17 cellular contexts compared by ENCODE assay signal in the genomic region with DNA sequence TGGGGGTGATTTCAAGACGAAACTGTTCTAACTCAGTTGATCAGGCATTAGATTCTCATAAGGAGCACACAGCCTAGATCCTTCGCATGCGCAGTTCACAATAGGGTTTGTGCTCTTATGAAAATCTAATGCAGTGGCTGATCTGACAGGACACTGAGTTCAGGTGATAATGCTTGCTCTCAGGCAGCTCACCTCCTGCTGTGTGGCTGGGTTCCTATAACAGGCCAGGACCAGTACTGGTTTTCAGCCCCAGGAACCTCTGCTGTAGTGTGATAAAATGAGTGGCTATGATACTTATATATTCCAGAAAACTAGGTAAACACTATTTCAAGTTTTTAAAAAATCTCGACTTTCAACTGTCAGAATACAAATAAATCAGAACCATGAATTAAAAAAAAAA.
DNase-seq lines count a peak whose midpoint lies in the region; ATAC-seq, FAIRE-seq and TF ChIP-seq lines count a peak whose summit lies in the region.
"Had no signal": no experiment of that assay in that cellular context is flagged by ENCODE, and none has a peak within 500 bp of the region (broad histone marks: within the 10 kb centered on the region; RNA-seq: fewer than 3 reads in every experiment).

No MANE protein-coding gene starts in this region.

- peak; percentile 49 to 55; a peak in 4 of 6 replicates for ATAC-seq in A549
- no peak for ATAC-seq in upper lobe of right lung

- CTCF ChIA-PET in A549 (lab: Yijun Ruan, JAX), result interaction anchor here (0.6 to 1.2 kb wide), 2 partner anchors 272 to 1953 kb away, joined by 3 to 4 read pairs; a partner anchor contains a TSS

- H3K27ac Mint-ChIP-seq in endothelial cell (ENCODE audit: unreplicated experiment), result peak overlapping the region; percentile 80
- H3K27ac Mint-ChIP-seq in neural crest cell (ENCODE audit: unreplicated experiment), result peak overlapping the region; percentile 29
- H3K27ac Mint-ChIP-seq: CD14-positive monocyte had no signal

- no peak for TF ChIP-seq EP300 in A549 (IDR thresholded peaks at IDR 0.05)
- no peak for TF ChIP-seq EP300 in sigmoid colon (IDR thresholded peaks at IDR 0.05)

- H3K4me2 ChIP-seq in A549, result peak overlapping the region; percentile 72

- TF ChIP-seq RAD21 in A549 (conservative IDR thresholded peaks at IDR 0.05 in 1 of 2, IDR thresholded peaks at IDR 0.05 in 1 of 2), result no peak

- H3K9me3 ChIP-seq in A549 (no peaks in the 10 kb centered on the region), upper lobe of right lung (no peaks in the 10 kb centered on the region), sigmoid colon (no peaks in the 10 kb centered on the region)
- H3K9me3 ChIP-seq: MG63 had no signal

- WGBS in A549 (ENCODE audit: missing lambda C conversion rate), result 75% methylated on average over 4 of the region's 4 CpGs
- WGBS in sigmoid colon, 2 donors, result 85 to 87% methylated on average over 4 of the region's 4 CpGs

- peak overlapping the region; percentile 84 to 93 for H3K27ac ChIP-seq in A549
- H3K27ac ChIP-seq in upper lobe of right lung, result no peak overlapping the region
- no peak overlapping the region for H3K27ac ChIP-seq in sigmoid colon
- H3K27ac ChIP-seq: SJSA1 had no signal

- H3K27me3 ChIP-seq in upper lobe of right lung, result no peaks in the 10 kb centered on the region
- no peaks in the 10 kb centered on the region for H3K27me3 ChIP-seq in sigmoid colon
- H3K27me3 ChIP-seq: MG63, SJSA1 had no signal

- intact Hi-C loops in upper lobe of right lung (cut with DNase I), result no loop called here
- intact Hi-C loops in sigmoid colon (cut with DNase I), result no loop called here

- H3K27me3 Mint-ChIP-seq in endothelial cell (ENCODE audit: unreplicated experiment) (peaks cover 1% of the 10 kb centered on the region), neural crest cell (ENCODE audit: low read depth) (no peaks in the 10 kb centered on the region)

- TF ChIP-seq CTCF in A549 (IDR thresholded peaks at IDR 0.05) (no peak), endothelial cell (IDR thresholded peaks at IDR 0.05; ENCODE audit: unreplicated experiment) (no peak), neural crest cell (conservative IDR thresholded peaks at IDR 0.05) (no peak), upper lobe of right lung (IDR thresholded peaks at IDR 0.05) (no peak), sigmoid colon (IDR thresholded peaks at IDR 0.05) (no peak)

- no peak for TF ChIP-seq POLR2A in A549 (IDR thresholded peaks at IDR 0.05; ENCODE audit: low read length)
- TF ChIP-seq POLR2A in sigmoid colon (IDR thresholded peaks at IDR 0.05), result no peak

- H3K36me3 ChIP-seq in upper lobe of right lung (no peaks in the 10 kb centered on the region), sigmoid colon (no peaks in the 10 kb centered on the region)
- H3K36me3 ChIP-seq: MG63, SJSA1 had no signal

- H3K4me1 ChIP-seq in A549 (peaks cover 51% of the 10 kb centered on the region), upper lobe of right lung (no peaks in the 10 kb centered on the region), sigmoid colon (peaks cover 0 to 12% (median 2%) of the 10 kb centered on the region in 4 donors)
- H3K4me1 ChIP-seq: SJSA1 had no signal

- H3K4me3 Mint-ChIP-seq in endothelial cell (ENCODE audit: unreplicated experiment), result no peak overlapping the region
- H3K4me3 Mint-ChIP-seq in neural crest cell, result no peak overlapping the region
- H3K4me3 Mint-ChIP-seq: CD14-positive monocyte had no signal

- DNase-seq in A549 (ENCODE audit: low read depth in 1 of 2, low spot score in 1 of 2) (peak in 1 of 2 experiments; percentile 10), NCI-H69 (lab: John Stamatoyannopoulos, UW) (peak; percentile 11), endothelial cell (ENCODE audit: low spot score) (no peak), neural crest cell (ENCODE audit: low read depth, low spot score) (no peak), upper lobe of right lung (no peak), sigmoid colon (no peak)
- DNase-seq in activated CD8-positive, alpha-beta memory T cell treated with anti-CD3 and anti-CD28 coated beads, Interleukin-2, amount 50 U/mL, for 4 hours, result no peak
- DNase-seq: COR-L47, DMS153, MG63, NCI-H1092, NCI-H2081 treated with DMSO at 0.1 percent for 48 hours, NCI-H2227 treated with DMSO at 0.1 percent for 48 hours, NCI-H526 treated with DMSO at 0.1 percent for 48 hours had no signal

- FAIRE-seq in A549 (lab: Jason Lieb, UNC), result no peak
- FAIRE-seq: H54 had no signal

- H3K4me3 ChIP-seq in A549 (no peak overlapping the region), upper lobe of right lung (no peak overlapping the region), sigmoid colon (no peak overlapping the region)
- H3K4me3 ChIP-seq: MG63, SJSA1 had no signal

- H3K36me3 Mint-ChIP-seq in endothelial cell (ENCODE audit: low read depth, unreplicated experiment), result no peaks in the 10 kb centered on the region
- H3K36me3 Mint-ChIP-seq in neural crest cell (ENCODE audit: low read depth), result no peaks in the 10 kb centered on the region
- H3K36me3 Mint-ChIP-seq: CD14-positive monocyte had no signal

- POLR2A ChIA-PET in A549 (lab: Yijun Ruan, JAX), result interaction anchor here (1.6 kb wide), 1 partner anchor 272 kb away, joined by 17 read pairs; a partner anchor contains a TSS

- H3K9me3 Mint-ChIP-seq in endothelial cell (ENCODE audit: unreplicated experiment), result no peaks in the 10 kb centered on the region
- H3K9me3 Mint-ChIP-seq in neural crest cell, result no peaks in the 10 kb centered on the region

- no peaks in the 10 kb centered on the region for H3K4me1 Mint-ChIP-seq in endothelial cell (ENCODE audit: unreplicated experiment)
- peaks cover 7% of the 10 kb centered on the region for H3K4me1 Mint-ChIP-seq in neural crest cell

TF ChIP-seq in A549, 52 proteins besides CTCF, POLR2A, EP300 and RAD21:
- TF ChIP-seq, protein P1, sequence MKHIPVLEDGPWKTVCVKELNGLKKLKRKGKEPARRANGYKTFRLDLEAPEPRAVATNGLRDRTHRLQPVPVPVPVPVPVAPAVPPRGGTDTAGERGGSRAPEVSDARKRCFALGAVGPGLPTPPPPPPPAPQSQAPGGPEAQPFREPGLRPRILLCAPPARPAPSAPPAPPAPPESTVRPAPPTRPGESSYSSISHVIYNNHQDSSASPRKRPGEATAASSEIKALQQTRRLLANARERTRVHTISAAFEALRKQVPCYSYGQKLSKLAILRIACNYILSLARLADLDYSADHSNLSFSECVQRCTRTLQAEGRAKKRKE (CRISPR knock-in tag; IDR thresholded peaks at IDR 0.05; ENCODE audit: low read depth), result no peak
- TF ChIP-seq SREBF2 (IDR thresholded peaks at IDR 0.05), result no peak
- TF ChIP-seq MYC (IDR thresholded peaks at IDR 0.05; ENCODE audit: borderline replicate concordance, low read length), result no peak
- TF ChIP-seq CHD4 (IDR thresholded peaks at IDR 0.05; ENCODE audit: borderline replicate concordance), result no peak
- TF ChIP-seq TP53 (CRISPR knock-in tag; IDR thresholded peaks at IDR 0.05), result no peak
- no peak for TF ChIP-seq HEYL (CRISPR knock-in tag; IDR thresholded peaks at IDR 0.05)
- TF ChIP-seq, protein P2, sequence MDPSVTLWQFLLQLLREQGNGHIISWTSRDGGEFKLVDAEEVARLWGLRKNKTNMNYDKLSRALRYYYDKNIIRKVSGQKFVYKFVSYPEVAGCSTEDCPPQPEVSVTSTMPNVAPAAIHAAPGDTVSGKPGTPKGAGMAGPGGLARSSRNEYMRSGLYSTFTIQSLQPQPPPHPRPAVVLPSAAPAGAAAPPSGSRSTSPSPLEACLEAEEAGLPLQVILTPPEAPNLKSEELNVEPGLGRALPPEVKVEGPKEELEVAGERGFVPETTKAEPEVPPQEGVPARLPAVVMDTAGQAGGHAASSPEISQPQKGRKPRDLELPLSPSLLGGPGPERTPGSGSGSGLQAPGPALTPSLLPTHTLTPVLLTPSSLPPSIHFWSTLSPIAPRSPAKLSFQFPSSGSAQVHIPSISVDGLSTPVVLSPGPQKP (IDR thresholded peaks at IDR 0.05; ENCODE audit: low read depth, low read length), result no peak
- no peak for TF ChIP-seq CEBPB (IDR thresholded peaks at IDR 0.05)
- no peak for TF ChIP-seq BHLHE40 (IDR thresholded peaks at IDR 0.05; ENCODE audit: low read depth, low read length)
- TF ChIP-seq HDAC2 (IDR thresholded peaks at IDR 0.05), result no peak
- no peak for TF ChIP-seq EHF (CRISPR knock-in tag; IDR thresholded peaks at IDR 0.05)
- TF ChIP-seq RARB (CRISPR knock-in tag; IDR thresholded peaks at IDR 0.05), result no peak
- TF ChIP-seq POLR2AphosphoS2 (conservative IDR thresholded peaks at IDR 0.05; ENCODE audit: low read length), result no peak
- no peak for TF ChIP-seq ZC3H11A (IDR thresholded peaks at IDR 0.05)
- no peak for TF ChIP-seq KDM1A (IDR thresholded peaks at IDR 0.05; ENCODE audit: low read depth)
- TF ChIP-seq RCOR1 (IDR thresholded peaks at IDR 0.05; ENCODE audit: low read depth, low read length), result no peak

Comparison
In these comparisons a context has a peak if more than half of its experiments do, and no peak if none do; other contexts are left out.
1. H3K27ac ChIP-seq: peak in A549 (2 of 2); none in upper lobe of right lung (single experiment) and sigmoid colon (0 of 4).